In the genomic region with DNA sequence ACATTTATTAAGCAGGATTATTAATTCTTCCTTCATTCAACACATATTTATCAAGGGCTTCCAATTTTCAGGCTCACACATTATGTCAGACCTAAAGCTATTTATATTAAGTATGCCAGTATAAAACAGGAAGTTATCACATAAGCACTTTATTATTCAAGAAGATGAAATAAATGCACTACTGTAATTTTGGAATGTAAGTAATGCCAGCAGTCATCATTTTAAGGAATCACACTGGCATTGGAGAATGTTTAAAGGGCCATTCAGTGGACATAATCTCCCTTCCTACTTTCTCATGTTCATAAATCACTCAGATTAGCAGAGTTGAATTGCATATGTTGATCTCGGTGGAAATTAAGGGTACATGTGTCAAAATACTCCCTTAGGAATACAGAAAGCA, we compare ENCODE assay signal across 21 cellular contexts.
DNase-seq lines count a peak whose midpoint lies in the region; ATAC-seq and TF ChIP-seq lines count a peak whose summit lies in the region.
"Had no signal": no experiment of that assay in that cellular context is flagged by ENCODE, and none has a peak within 500 bp of the region (broad histone marks: within the 10 kb centered on the region; RNA-seq: fewer than 3 reads in every experiment).

No MANE protein-coding gene starts in this region.

- H3K9me3 ChIP-seq in A673 (ENCODE audit: low read depth, low read length, poor library complexity, severe bottlenecking) (no peaks in the 10 kb centered on the region), neural cell (ENCODE audit: low read length) (no peaks in the 10 kb centered on the region)
- H3K9me3 ChIP-seq: MG63, Peyer's patch had no signal

- DNase-seq in A673 (ENCODE audit: low spot score) (peak; percentile 48), HEK293T (ENCODE audit: extremely low spot score) (no peak), NCI-H1092 (lab: John Stamatoyannopoulos, UW) (no peak), SK-N-DZ (ENCODE audit: low spot score) (no peak)
- DNase-seq: 8988T; CD4-positive, alpha-beta T cell; GOT3; Kasumi-1; MG63; NCI-H1048; NCI-H1436 treated with DMSO at 0.1 percent for 48 hours; NCI-H2029; NCI-H345; NCI-H524 treated with DMSO at 0.1 percent for 48 hours; NK-92 treated with Interleukin-12 subunit alpha and Interleukin-12 subunit beta, amount 100 ng/mL, for 24 hours; Peyer's patch had no signal

- H3F3A ChIP-seq in neural cell (ENCODE audit: insufficient read depth, low read length, poor library complexity, severe bottlenecking) = peaks cover 4% of the 10 kb centered on the region

- no peak for ATAC-seq in SK-N-SH treated with all-trans-retinoic acid at 6 μM for 48 hours
- no peak for ATAC-seq in HG03442 (IDR thresholded peaks at IDR 0.05; ENCODE audit: unreplicated experiment)
- no peak for ATAC-seq in HG02798 (IDR thresholded peaks at IDR 0.05; ENCODE audit: poor library complexity, unreplicated experiment)
- ATAC-seq: Right ventricle myocardium inferior had no signal

- H3K4me2 ChIP-seq in neural cell (ENCODE audit: low read length) = peak overlapping the region; percentile 23

- BruUV-seq in A673 (replicated peaks; lab: Mats Ljungman, UMichigan) = no TSS peak

- H3K36me3 ChIP-seq in A673 (ENCODE audit: insufficient read depth, low read length, poor library complexity, severe bottlenecking) (peaks cover 12% of the 10 kb centered on the region), neural cell (ENCODE audit: insufficient read depth, low read length) (peaks cover 8% of the 10 kb centered on the region)

- no peak for TF ChIP-seq RAD21 in neural cell (conservative IDR thresholded peaks at IDR 0.05)

- H3K4me3 ChIP-seq in A673 (ENCODE audit: low read depth, low read length, poor library complexity, severe bottlenecking) = no peak overlapping the region
- peak overlapping the region; percentile 35 for H3K4me3 ChIP-seq in neural cell (ENCODE audit: low read length)
- H3K4me3 ChIP-seq: MG63, Peyer's patch had no signal

- intact Hi-C loops in A673 (cut with micrococcal nuclease; ENCODE audit: unreplicated experiment) = no loop called here

- peaks cover 31% of the 10 kb centered on the region for H3K4me1 ChIP-seq in A673 (ENCODE audit: insufficient read depth, low read length, poor library complexity, severe bottlenecking)
- H3K4me1 ChIP-seq: Peyer's patch had no signal

- no peak overlapping the region for H3K27ac ChIP-seq in A673 (ENCODE audit: low read depth, low read length, poor library complexity, severe bottlenecking)
- peak overlapping the region; percentile 44 for H3K27ac ChIP-seq in neural cell (ENCODE audit: low read length)
- H3K27ac ChIP-seq: Peyer's patch had no signal

- H2AFZ ChIP-seq in neural cell (ENCODE audit: low read depth, low read length) = no peak overlapping the region

- H3K79me2 ChIP-seq in neural cell (replicated peaks; ENCODE audit: insufficient read depth, low read length) = no peaks in the 10 kb centered on the region

- TF ChIP-seq CTCF in A673 (conservative IDR thresholded peaks at IDR 0.05; ENCODE audit: low read depth, low read length) = no peak
- TF ChIP-seq CTCF in neural cell (IDR thresholded peaks at IDR 0.05; ENCODE audit: poor library complexity, severe bottlenecking) = no peak

- peak overlapping the region; percentile 16 for H3K9ac ChIP-seq in neural cell (ENCODE audit: low read length)

- H3K27me3 ChIP-seq in A673 (replicated peaks; ENCODE audit: insufficient read depth, low read depth, low read length, poor library complexity) = no peaks in the 10 kb centered on the region
- no peaks in the 10 kb centered on the region for H3K27me3 ChIP-seq in neural cell (ENCODE audit: insufficient read depth, low read depth, low read length)
- H3K27me3 ChIP-seq: MG63, Peyer's patch had no signal

- no peaks in the 10 kb centered on the region for H3K9me2 ChIP-seq in neural cell (ENCODE audit: insufficient read depth, low read length)

- no peaks in the 10 kb centered on the region for H4K20me1 ChIP-seq in neural cell (ENCODE audit: insufficient read depth)

- CTCF ChIA-PET in A673 (lab: Charles Lee) (no interaction called here), HEK293T (lab: Yijun Ruan, JAX) (no interaction called here)

- POLR2A ChIA-PET in A673 (lab: Charles Lee; ENCODE audit: low non-redundant PET) = no interaction called here
- POLR2A ChIA-PET in HEK293T (lab: Yijun Ruan, JAX) = no interaction called here

- peak; percentile 59 for TF ChIP-seq EP300 in neural cell (conservative IDR thresholded peaks at IDR 0.05; ENCODE audit: poor library complexity, severe bottlenecking)

TF ChIP-seq in HEK293T, 16 proteins besides CTCF, POLR2A, EP300 and RAD21:
- TF ChIP-seq, protein P1, sequence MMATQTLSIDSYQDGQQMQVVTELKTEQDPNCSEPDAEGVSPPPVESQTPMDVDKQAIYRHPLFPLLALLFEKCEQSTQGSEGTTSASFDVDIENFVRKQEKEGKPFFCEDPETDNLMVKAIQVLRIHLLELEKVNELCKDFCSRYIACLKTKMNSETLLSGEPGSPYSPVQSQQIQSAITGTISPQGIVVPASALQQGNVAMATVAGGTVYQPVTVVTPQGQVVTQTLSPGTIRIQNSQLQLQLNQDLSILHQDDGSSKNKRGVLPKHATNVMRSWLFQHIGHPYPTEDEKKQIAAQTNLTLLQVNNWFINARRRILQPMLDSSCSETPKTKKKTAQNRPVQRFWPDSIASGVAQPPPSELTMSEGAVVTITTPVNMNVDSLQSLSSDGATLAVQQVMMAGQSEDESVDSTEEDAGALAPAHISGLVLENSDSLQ (IDR thresholded peaks at IDR 0.05) = 0 out of 2 replicates have a peak, but pooled peaks have one; percentile 27
- no peak for TF ChIP-seq FOXA1 (IDR thresholded peaks at IDR 0.05)

TF ChIP-seq in SK-N-SH treated with all-trans-retinoic acid at 6 μM for 48 hours, 23 proteins besides CTCF, POLR2A, EP300 and RAD21:
- peak; percentile 76 for TF ChIP-seq ISL1 (CRISPR knock-in tag; IDR thresholded peaks at IDR 0.05)
- no peak for TF ChIP-seq TOX (CRISPR knock-in tag; IDR thresholded peaks at IDR 0.05; ENCODE audit: borderline replicate concordance)

TF ChIP-seq in neural cell, 6 proteins besides CTCF, POLR2A, EP300 and RAD21:
- TF ChIP-seq, protein P2, sequence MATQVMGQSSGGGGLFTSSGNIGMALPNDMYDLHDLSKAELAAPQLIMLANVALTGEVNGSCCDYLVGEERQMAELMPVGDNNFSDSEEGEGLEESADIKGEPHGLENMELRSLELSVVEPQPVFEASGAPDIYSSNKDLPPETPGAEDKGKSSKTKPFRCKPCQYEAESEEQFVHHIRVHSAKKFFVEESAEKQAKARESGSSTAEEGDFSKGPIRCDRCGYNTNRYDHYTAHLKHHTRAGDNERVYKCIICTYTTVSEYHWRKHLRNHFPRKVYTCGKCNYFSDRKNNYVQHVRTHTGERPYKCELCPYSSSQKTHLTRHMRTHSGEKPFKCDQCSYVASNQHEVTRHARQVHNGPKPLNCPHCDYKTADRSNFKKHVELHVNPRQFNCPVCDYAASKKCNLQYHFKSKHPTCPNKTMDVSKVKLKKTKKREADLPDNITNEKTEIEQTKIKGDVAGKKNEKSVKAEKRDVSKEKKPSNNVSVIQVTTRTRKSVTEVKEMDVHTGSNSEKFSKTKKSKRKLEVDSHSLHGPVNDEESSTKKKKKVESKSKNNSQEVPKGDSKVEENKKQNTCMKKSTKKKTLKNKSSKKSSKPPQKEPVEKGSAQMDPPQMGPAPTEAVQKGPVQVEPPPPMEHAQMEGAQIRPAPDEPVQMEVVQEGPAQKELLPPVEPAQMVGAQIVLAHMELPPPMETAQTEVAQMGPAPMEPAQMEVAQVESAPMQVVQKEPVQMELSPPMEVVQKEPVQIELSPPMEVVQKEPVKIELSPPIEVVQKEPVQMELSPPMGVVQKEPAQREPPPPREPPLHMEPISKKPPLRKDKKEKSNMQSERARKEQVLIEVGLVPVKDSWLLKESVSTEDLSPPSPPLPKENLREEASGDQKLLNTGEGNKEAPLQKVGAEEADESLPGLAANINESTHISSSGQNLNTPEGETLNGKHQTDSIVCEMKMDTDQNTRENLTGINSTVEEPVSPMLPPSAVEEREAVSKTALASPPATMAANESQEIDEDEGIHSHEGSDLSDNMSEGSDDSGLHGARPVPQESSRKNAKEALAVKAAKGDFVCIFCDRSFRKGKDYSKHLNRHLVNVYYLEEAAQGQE (IDR thresholded peaks at IDR 0.05; ENCODE audit: borderline replicate concordance) = no peak
- TF ChIP-seq SMC3 (conservative IDR thresholded peaks at IDR 0.05; ENCODE audit: poor library complexity) = no peak
